8 cellular contexts compared by ENCODE assay signal in the genomic region with DNA sequence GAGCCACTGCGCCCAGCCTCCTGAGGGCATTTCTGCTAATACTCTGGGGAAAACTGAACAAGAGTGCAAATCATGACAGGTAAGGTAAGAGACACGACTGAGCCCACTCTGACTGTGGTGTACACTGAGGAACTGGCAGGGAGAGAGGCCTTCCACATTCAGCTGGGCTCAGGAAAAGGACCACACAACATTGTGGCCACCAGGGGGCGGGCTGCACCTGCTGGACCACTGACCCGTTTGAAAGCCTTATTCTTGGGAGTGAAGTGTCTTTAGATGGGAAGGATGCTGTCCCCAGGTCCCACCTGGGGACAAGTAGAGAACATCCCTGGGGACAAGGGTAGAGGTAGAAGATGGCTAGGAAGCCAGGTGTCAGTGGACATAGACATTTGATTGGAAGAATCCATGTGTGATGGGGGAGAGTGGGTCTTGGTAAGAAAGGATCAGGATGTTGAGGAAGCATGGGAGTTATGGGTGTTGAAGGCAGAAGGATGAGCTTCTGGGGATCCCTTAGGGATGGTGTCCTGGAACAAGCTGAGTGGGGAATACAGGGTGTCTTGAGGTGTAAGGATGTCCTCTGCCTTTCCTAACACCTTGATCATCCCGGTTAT. TPM values are rescaled to one million over a fixed set of nuclear protein-coding genes. Genes with fewer than 3 reads are reported as not detected.
DNase-seq lines count a peak whose midpoint lies in the region; FAIRE-seq and TF ChIP-seq lines count a peak whose summit lies in the region.
"Had no signal": no experiment of that assay in that cellular context is flagged by ENCODE, and none has a peak within 500 bp of the region (broad histone marks: within the 10 kb centered on the region; RNA-seq: fewer than 3 reads in every experiment).

No MANE protein-coding gene starts in this region.

- intact Hi-C loops in ovary (cut with DNase I), result loop anchor here (2.0 to 10.0 kb wide), 6 partner anchors 109 to 149 kb away; no protein-coding TSS in a partner anchor

- WGBS in ovary, 3 donors, result 36 to 40% (median 38%) methylated on average over 5 of the region's 5 CpGs
- 36 to 37% methylated on average over 5 of the region's 5 CpGs for WGBS in tibial nerve, 2 donors

- H3K9me3 ChIP-seq in SJCRH30 (replicated peaks), result no peaks in the 10 kb centered on the region
- H3K9me3 ChIP-seq in ovary, result no peaks in the 10 kb centered on the region
- no peaks in the 10 kb centered on the region for H3K9me3 ChIP-seq in tibial nerve

- TF ChIP-seq EP300 in ovary (IDR thresholded peaks at IDR 0.05) (no peak), tibial nerve (IDR thresholded peaks at IDR 0.05) (peak in 1 of 2 donors; percentile 29)

- no peaks in the 10 kb centered on the region for H3K27me3 ChIP-seq in SJCRH30
- no peaks in the 10 kb centered on the region for H3K27me3 ChIP-seq in ovary
- H3K27me3 ChIP-seq in tibial nerve, result no peaks in the 10 kb centered on the region

- H3K4me1 ChIP-seq in SJCRH30 (no peaks in the 10 kb centered on the region), ovary (ENCODE audit: insufficient read depth) (peaks cover 5% of the 10 kb centered on the region), tibial nerve (peaks cover 0 to 39% (median 9%) of the 10 kb centered on the region in 4 donors)

- H3K36me3 ChIP-seq in SJCRH30 (no peaks in the 10 kb centered on the region), ovary (no peaks in the 10 kb centered on the region), tibial nerve (peaks cover 0 to 9% (median 0%) of the 10 kb centered on the region in 3 donors)

- DNase-seq in HuH-7.5 (ENCODE audit: low spot score) (peak; percentile 73), SJCRH30 (peak; percentile 53 to 79), activated gamma-delta T cell treated with Interleukin-2 at 50 U/mL for 16 hours (peak; percentile 74), frontal cortex (ENCODE audit: low spot score in 2 of 2) (peak; percentile 57 to 63), ovary (peak; percentile 80 to 93 (median 89)), tibial nerve (ENCODE audit: low spot score in 2 of 2) (peak; percentile 88 to 96)

- TF ChIP-seq POLR2A in ovary (IDR thresholded peaks at IDR 0.05), result no peak
- TF ChIP-seq POLR2A in tibial nerve (IDR thresholded peaks at IDR 0.05), result no peak

- H3K4me3 ChIP-seq in SJCRH30, result no peak overlapping the region
- no peak overlapping the region for H3K4me3 ChIP-seq in ovary
- no peak overlapping the region for H3K4me3 ChIP-seq in tibial nerve

- H3K27ac ChIP-seq in SJCRH30 (no peak overlapping the region), ovary (no peak overlapping the region), tibial nerve (peak overlapping the region in 2 of 4 donors; percentile 40 to 52)

- no peak for FAIRE-seq in frontal cortex (lab: Jason Lieb, UNC)
- FAIRE-seq: islet of Langerhans had no signal

- TF ChIP-seq CTCF in GM12873 (IDR thresholded peaks at IDR 0.05; ENCODE audit: insufficient read depth, low read depth, low read length, missing control alignments), result peak; percentile 92
- peak; percentile 90 to 92 (median 91) for TF ChIP-seq CTCF in ovary (IDR thresholded peaks at IDR 0.05)
- TF ChIP-seq CTCF in tibial nerve (IDR thresholded peaks at IDR 0.05), result peak; percentile 86 to 96 (median 92)

RNA-seq across cellular contexts. Expression of gene CTDSPL, which starts 6.2 kb away (rescaled TPM):
- 6.7 and 7.7 TPM in 2 replicates for total RNA-seq in SJCRH30 (2014; rRNA removed; shearing (Covaris generic))
- 15.5 TPM for total RNA-seq in frontal cortex
- 10 to 100 TPM; 16.5 to 41.1 (median 34.2) TPM for total RNA-seq in ovary
- polyA plus RNA-seq in ovary, result 10 to 100 TPM; 14.8 to 36.4 TPM
- 10 to 100 TPM; 31.8 to 87.0 (median 49.0) TPM for total RNA-seq in tibial nerve
